ENCODE assay signal across 1 cellular context in the genomic region with DNA sequence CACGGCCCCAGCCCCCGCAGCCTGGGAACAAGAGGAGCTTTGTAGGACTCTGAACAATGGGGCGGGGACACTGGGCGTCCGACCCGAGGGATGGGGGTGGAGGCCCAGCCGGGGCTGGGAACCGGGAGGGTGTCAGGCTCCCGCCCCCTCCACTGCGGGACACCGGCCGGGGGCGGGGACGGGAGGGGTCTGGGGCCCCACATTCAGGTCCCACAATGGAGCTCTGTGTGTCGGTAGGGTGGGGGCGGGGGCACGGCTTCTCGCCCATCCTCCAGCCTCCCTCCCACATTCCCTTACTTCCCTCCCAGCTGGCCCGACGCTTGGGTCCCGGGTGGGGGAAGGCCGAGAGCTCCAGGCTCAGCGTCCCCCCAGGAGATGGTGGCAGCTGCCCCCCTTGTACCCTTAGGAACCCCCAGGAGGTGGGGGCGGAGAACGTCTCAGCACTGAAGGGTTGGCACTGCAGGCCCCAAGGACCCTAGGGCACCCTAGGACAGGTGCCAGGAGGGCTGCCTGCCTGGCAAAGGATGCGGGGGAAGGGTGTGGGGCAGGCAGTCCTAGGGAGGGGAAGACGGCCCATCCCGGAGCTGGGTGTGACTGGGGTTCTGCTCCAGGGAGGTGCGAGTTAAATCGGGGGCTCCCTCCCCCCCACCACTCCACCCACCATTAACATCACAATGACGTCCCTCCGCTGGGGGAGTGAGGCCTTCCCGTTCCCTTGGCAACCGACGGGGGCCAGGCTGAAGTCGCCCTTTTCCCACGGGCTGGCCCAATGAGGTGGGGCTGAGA.
TF ChIP-seq lines count a peak whose summit lies in the region.

No MANE protein-coding gene starts in this region.

TF ChIP-seq in HepG2, 621 proteins besides CTCF, POLR2A, EP300 and RAD21 (continues in another document):
- TF ChIP-seq ZNF503 (CRISPR knock-in tag; IDR thresholded peaks at IDR 0.05) (peak; percentile 60; the same call in 1 of the 2 replicates), ZNF598 (CRISPR knock-in tag; IDR thresholded peaks at IDR 0.05; ENCODE audit: borderline replicate concordance) (no peak), RFX1 (IDR thresholded peaks at IDR 0.05) (no peak), ZNF546 (CRISPR knock-in tag; conservative IDR thresholded peaks at IDR 0.05) (no peak), SNAI1 (CRISPR knock-in tag; IDR thresholded peaks at IDR 0.05; ENCODE audit: borderline replicate concordance) (no peak), SIX4 (CRISPR knock-in tag; IDR thresholded peaks at IDR 0.05) (peak; percentile 25; the same call in 1 of the 2 replicates), ZNF558 (CRISPR knock-in tag; IDR thresholded peaks at IDR 0.05; ENCODE audit: borderline replicate concordance) (no peak), ZUFSP (CRISPR knock-in tag; IDR thresholded peaks at IDR 0.05; ENCODE audit: borderline replicate concordance) (no peak), FLYWCH1 (CRISPR knock-in tag; IDR thresholded peaks at IDR 0.05) (no peak), TBX2 (CRISPR knock-in tag; IDR thresholded peaks at IDR 0.05; ENCODE audit: borderline replicate concordance) (peak; percentile 87), HDAC1 (CRISPR knock-in tag; IDR thresholded peaks at IDR 0.05) (no peak), HNRNPL (IDR thresholded peaks at IDR 0.05; ENCODE audit: low read depth, low read length) (peak; percentile 97), SYNCRIP (IDR thresholded peaks at IDR 0.05; ENCODE audit: insufficient read depth, low read depth, low read length) (no peak), DMAP1 (CRISPR knock-in tag; IDR thresholded peaks at IDR 0.05) (0 out of 2 replicates have a peak, but pooled peaks have one; percentile 30), SP5 (CRISPR knock-in tag; IDR thresholded peaks at IDR 0.05; ENCODE audit: borderline replicate concordance, low read depth) (peak; percentile 97), ZBTB7B (CRISPR knock-in tag; IDR thresholded peaks at IDR 0.05) (peak; percentile 84; the same call in 1 of the 2 replicates), IKZF1 (IDR thresholded peaks at IDR 0.05) (no peak), PITX1 (CRISPR knock-in tag; IDR thresholded peaks at IDR 0.05) (peak; percentile 55; the same call in 1 of the 2 replicates), CBFB (CRISPR knock-in tag; IDR thresholded peaks at IDR 0.05) (no peak), FOXJ3 (CRISPR knock-in tag; IDR thresholded peaks at IDR 0.05; ENCODE audit: borderline replicate concordance) (no peak), ZSCAN22 (CRISPR knock-in tag; IDR thresholded peaks at IDR 0.05) (no peak), ZNF430 (CRISPR knock-in tag; IDR thresholded peaks at IDR 0.05) (no peak), ZSCAN31 (CRISPR knock-in tag; IDR thresholded peaks at IDR 0.05; ENCODE audit: low read depth) (no peak), SMYD3 (CRISPR knock-in tag; IDR thresholded peaks at IDR 0.05) (no peak), ARNT (IDR thresholded peaks at IDR 0.05) (no peak), ZGPAT (CRISPR knock-in tag; IDR thresholded peaks at IDR 0.05) (peak; percentile 31; the same call in 1 of the 2 replicates), CEBPG (CRISPR knock-in tag; IDR thresholded peaks at IDR 0.05) (no peak), SOX5 (CRISPR knock-in tag; IDR thresholded peaks at IDR 0.05; ENCODE audit: borderline replicate concordance) (peak; percentile 72; the same call in 1 of the 2 replicates), PAF1 (CRISPR knock-in tag; IDR thresholded peaks at IDR 0.05) (no peak), ZNF724P (CRISPR knock-in tag; IDR thresholded peaks at IDR 0.05; ENCODE audit: borderline replicate concordance) (no peak), ARNTL (CRISPR knock-in tag; IDR thresholded peaks at IDR 0.05) (0 out of 2 replicates have a peak, but pooled peaks have one; percentile 41), ZNF891 (CRISPR knock-in tag; IDR thresholded peaks at IDR 0.05) (no peak), ZNF782 (CRISPR knock-in tag; IDR thresholded peaks at IDR 0.05; ENCODE audit: borderline replicate concordance) (no peak), NR1H2 (CRISPR knock-in tag; IDR thresholded peaks at IDR 0.05; ENCODE audit: borderline replicate concordance, low read depth) (no peak), FOXK2 (IDR thresholded peaks at IDR 0.05) (no peak), ATM (IDR thresholded peaks at IDR 0.05; ENCODE audit: borderline replicate concordance) (no peak), SNRNP70 (IDR thresholded peaks at IDR 0.05; ENCODE audit: low read depth, low read length) (no peak), PRDM4 (CRISPR knock-in tag; IDR thresholded peaks at IDR 0.05; ENCODE audit: borderline replicate concordance) (no peak)
- TF ChIP-seq, protein P1, sequence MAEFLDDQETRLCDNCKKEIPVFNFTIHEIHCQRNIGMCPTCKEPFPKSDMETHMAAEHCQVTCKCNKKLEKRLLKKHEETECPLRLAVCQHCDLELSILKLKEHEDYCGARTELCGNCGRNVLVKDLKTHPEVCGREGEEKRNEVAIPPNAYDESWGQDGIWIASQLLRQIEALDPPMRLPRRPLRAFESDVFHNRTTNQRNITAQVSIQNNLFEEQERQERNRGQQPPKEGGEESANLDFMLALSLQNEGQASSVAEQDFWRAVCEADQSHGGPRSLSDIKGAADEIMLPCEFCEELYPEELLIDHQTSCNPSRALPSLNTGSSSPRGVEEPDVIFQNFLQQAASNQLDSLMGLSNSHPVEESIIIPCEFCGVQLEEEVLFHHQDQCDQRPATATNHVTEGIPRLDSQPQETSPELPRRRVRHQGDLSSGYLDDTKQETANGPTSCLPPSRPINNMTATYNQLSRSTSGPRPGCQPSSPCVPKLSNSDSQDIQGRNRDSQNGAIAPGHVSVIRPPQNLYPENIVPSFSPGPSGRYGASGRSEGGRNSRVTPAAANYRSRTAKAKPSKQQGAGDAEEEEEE (CRISPR knock-in tag; IDR thresholded peaks at IDR 0.05; ENCODE audit: borderline replicate concordance) = no peak
- TF ChIP-seq, protein P2, sequence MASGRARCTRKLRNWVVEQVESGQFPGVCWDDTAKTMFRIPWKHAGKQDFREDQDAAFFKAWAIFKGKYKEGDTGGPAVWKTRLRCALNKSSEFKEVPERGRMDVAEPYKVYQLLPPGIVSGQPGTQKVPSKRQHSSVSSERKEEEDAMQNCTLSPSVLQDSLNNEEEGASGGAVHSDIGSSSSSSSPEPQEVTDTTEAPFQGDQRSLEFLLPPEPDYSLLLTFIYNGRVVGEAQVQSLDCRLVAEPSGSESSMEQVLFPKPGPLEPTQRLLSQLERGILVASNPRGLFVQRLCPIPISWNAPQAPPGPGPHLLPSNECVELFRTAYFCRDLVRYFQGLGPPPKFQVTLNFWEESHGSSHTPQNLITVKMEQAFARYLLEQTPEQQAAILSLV (CRISPR knock-in tag; IDR thresholded peaks at IDR 0.05; ENCODE audit: borderline replicate concordance) = no peak
- TF ChIP-seq, protein P3, sequence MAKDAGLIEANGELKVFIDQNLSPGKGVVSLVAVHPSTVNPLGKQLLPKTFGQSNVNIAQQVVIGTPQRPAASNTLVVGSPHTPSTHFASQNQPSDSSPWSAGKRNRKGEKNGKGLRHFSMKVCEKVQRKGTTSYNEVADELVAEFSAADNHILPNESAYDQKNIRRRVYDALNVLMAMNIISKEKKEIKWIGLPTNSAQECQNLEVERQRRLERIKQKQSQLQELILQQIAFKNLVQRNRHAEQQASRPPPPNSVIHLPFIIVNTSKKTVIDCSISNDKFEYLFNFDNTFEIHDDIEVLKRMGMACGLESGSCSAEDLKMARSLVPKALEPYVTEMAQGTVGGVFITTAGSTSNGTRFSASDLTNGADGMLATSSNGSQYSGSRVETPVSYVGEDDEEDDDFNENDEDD (CRISPR knock-in tag; IDR thresholded peaks at IDR 0.05; ENCODE audit: borderline replicate concordance) = no peak
- TF ChIP-seq, protein P4, sequence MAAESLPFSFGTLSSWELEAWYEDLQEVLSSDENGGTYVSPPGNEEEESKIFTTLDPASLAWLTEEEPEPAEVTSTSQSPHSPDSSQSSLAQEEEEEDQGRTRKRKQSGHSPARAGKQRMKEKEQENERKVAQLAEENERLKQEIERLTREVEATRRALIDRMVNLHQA (CRISPR knock-in tag; IDR thresholded peaks at IDR 0.05) = no peak
- TF ChIP-seq, protein P5, sequence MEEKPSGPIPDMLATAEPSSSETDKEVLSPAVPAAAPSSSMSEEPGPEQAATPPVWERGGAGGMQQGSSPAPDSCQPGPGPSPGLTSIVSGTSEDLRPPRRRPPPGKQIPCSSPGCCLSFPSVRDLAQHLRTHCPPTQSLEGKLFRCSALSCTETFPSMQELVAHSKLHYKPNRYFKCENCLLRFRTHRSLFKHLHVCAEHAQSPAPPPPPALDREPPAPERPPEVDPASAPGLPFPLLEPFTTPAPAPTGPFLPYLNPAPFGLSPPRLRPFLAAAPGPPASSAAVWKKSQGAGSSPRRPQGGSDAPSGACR (CRISPR knock-in tag; IDR thresholded peaks at IDR 0.05) = no peak
- TF ChIP-seq, protein P6, sequence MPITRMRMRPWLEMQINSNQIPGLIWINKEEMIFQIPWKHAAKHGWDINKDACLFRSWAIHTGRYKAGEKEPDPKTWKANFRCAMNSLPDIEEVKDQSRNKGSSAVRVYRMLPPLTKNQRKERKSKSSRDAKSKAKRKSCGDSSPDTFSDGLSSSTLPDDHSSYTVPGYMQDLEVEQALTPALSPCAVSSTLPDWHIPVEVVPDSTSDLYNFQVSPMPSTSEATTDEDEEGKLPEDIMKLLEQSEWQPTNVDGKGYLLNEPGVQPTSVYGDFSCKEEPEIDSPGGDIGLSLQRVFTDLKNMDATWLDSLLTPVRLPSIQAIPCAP (CRISPR knock-in tag; IDR thresholded peaks at IDR 0.05; ENCODE audit: low read depth) = no peak
- TF ChIP-seq, protein P7, sequence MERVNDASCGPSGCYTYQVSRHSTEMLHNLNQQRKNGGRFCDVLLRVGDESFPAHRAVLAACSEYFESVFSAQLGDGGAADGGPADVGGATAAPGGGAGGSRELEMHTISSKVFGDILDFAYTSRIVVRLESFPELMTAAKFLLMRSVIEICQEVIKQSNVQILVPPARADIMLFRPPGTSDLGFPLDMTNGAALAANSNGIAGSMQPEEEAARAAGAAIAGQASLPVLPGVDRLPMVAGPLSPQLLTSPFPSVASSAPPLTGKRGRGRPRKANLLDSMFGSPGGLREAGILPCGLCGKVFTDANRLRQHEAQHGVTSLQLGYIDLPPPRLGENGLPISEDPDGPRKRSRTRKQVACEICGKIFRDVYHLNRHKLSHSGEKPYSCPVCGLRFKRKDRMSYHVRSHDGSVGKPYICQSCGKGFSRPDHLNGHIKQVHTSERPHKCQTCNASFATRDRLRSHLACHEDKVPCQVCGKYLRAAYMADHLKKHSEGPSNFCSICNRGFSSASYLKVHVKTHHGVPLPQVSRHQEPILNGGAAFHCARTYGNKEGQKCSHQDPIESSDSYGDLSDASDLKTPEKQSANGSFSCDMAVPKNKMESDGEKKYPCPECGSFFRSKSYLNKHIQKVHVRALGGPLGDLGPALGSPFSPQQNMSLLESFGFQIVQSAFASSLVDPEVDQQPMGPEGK (CRISPR knock-in tag; IDR thresholded peaks at IDR 0.05) = peak; percentile 98
